ENCODE assay signal across 8 cellular contexts in genomic region chr13:86870388-86870966, GRCh38.
DNase-seq lines count a peak whose midpoint lies in the region; ATAC-seq, FAIRE-seq and TF ChIP-seq lines count a peak whose summit lies in the region.
"Had no signal": no experiment of that assay in that cellular context is flagged by ENCODE, and none has a peak within 500 bp of the region (broad histone marks: within the 10 kb centered on the region; RNA-seq: fewer than 3 reads in every experiment).

No MANE protein-coding gene starts in this region.

- H3K14ac ChIP-seq in H1 (ENCODE audit: insufficient read length): no peak overlapping the region

- H2BK120ac ChIP-seq in H1 (replicated peaks; ENCODE audit: low read depth, low read length): no peak overlapping the region

- no peaks in the 10 kb centered on the region for H3K23me2 ChIP-seq in H1 (ENCODE audit: low read depth, low read length)

- no peak for TF ChIP-seq EP300 in H1 (IDR thresholded peaks at IDR 0.05; ENCODE audit: borderline replicate concordance in 1 of 2, low read depth in 2 of 2, low read length in 2 of 2)

- H2BK12ac ChIP-seq in H1 (ENCODE audit: low read depth, low read length): no peak overlapping the region

- H3K79me2 ChIP-seq in H1 (ENCODE audit: control insufficient read depth in 1 of 2, insufficient read depth in 2 of 2, low read length in 2 of 2): no peaks in the 10 kb centered on the region

- no peak for ATAC-seq in activated CD8-positive, alpha-beta memory T cell treated with anti-CD3 and anti-CD28 coated beads, Interleukin-2, amount 10 ng/mL, durations not matched to agents 7 days and 5 days
- no peak for ATAC-seq in HG02852 (IDR thresholded peaks at IDR 0.05; ENCODE audit: unreplicated experiment)

- H3K9me3 ChIP-seq in H1 (ENCODE audit: insufficient read depth in 2 of 2, low read depth in 1 of 2, low read length in 1 of 2): no peaks in the 10 kb centered on the region

- in situ Hi-C loops in GM13976 (cut with MboI; ENCODE audit: low sequenced_read_pairs, unreplicated experiment): no loop called here

- H3K27me3 ChIP-seq in H1 (replicated peaks in 1 of 4; ENCODE audit: control insufficient read depth in 3 of 4, extremely low read depth in 1 of 4, insufficient read depth in 3 of 4, low read length in 3 of 4): no peaks in the 10 kb centered on the region

- H3K79me1 ChIP-seq in H1 (ENCODE audit: low read depth, low read length): no peaks in the 10 kb centered on the region

- H3K9ac ChIP-seq in H1 (replicated peaks in 1 of 4; ENCODE audit: extremely low read depth in 1 of 4, low read depth in 3 of 4, low read length in 3 of 4): no peak overlapping the region

- no peak overlapping the region for H2BK15ac ChIP-seq in H1 (ENCODE audit: low read length)

- no peak overlapping the region for H2AK5ac ChIP-seq in H1 (ENCODE audit: low read depth, low read length)

- no peak overlapping the region for H3K4me3 ChIP-seq in H1 (ENCODE audit: extremely low read depth in 1 of 4, insufficient read depth in 2 of 4, low read depth in 3 of 4, low read length in 4 of 4)

- no peak overlapping the region for H3K27ac Mint-ChIP-seq in progenitor cell of endocrine pancreas
- H3K27ac Mint-ChIP-seq in activated CD8-positive, alpha-beta memory T cell treated with anti-CD3 and anti-CD28 coated beads, Interleukin-2, amount 10 ng/mL, durations not matched to agents 7 days and 5 days: no peak overlapping the region

- H3K9me3 Mint-ChIP-seq in progenitor cell of endocrine pancreas (ENCODE audit: low read depth): no peaks in the 10 kb centered on the region
- no peaks in the 10 kb centered on the region for H3K9me3 Mint-ChIP-seq in activated CD8-positive, alpha-beta memory T cell treated with anti-CD3 and anti-CD28 coated beads, Interleukin-2, amount 10 ng/mL, durations not matched to agents 7 days and 5 days (ENCODE audit: low read depth)

- H3K56ac ChIP-seq in H1 (replicated peaks; ENCODE audit: insufficient read length, low read depth, low read length): no peak overlapping the region

- TF ChIP-seq POLR2A in H1 (IDR thresholded peaks at IDR 0.05; ENCODE audit: control extremely low read depth in 1 of 2, low read depth in 2 of 2, low read length in 2 of 2): no peak

- TF ChIP-seq CTCF in GM13976 (IDR thresholded peaks at IDR 0.05; ENCODE audit: borderline replicate concordance, control extremely low read depth, extremely low read depth, insufficient read depth, missing control alignments) (peak; percentile 49), H1 (IDR thresholded peaks at IDR 0.05; ENCODE audit: control extremely low read depth in 1 of 3, insufficient read depth in 1 of 3, low read depth in 1 of 3, low read length in 3 of 3) (peak in 1 of 3 experiments; percentile 50; a peak in 2 of 4 replicates), progenitor cell of endocrine pancreas (IDR thresholded peaks at IDR 0.05; ENCODE audit: unreplicated experiment) (peak; percentile 82)

- no peak for FAIRE-seq in H1 (lab: Jason Lieb, UNC)

- no peak overlapping the region for H3K23ac ChIP-seq in H1 (ENCODE audit: insufficient read length)

- no peak overlapping the region for H3K4ac ChIP-seq in H1 (replicated peaks; ENCODE audit: insufficient read length, low read depth, low read length)

- H3K27me3 Mint-ChIP-seq in progenitor cell of endocrine pancreas: no peaks in the 10 kb centered on the region
- H3K27me3 Mint-ChIP-seq in activated CD8-positive, alpha-beta memory T cell treated with anti-CD3 and anti-CD28 coated beads, Interleukin-2, amount 10 ng/mL, durations not matched to agents 7 days and 5 days: no peaks in the 10 kb centered on the region

- no peak overlapping the region for H2BK20ac ChIP-seq in H1 (ENCODE audit: low read length)

- POLR2A ChIA-PET in H1 (lab: Charles Lee; ENCODE audit: partially characterized antibody): no interaction called here

- no peak for DNase-seq in GM13976 (ENCODE audit: low spot score)
- DNase-seq in NCI-H2227 (lab: John Stamatoyannopoulos, UW; ENCODE audit: unreplicated experiment): peak; percentile 28
- DNase-seq in H1 (ENCODE audit: low read depth in 1 of 2, low spot score in 2 of 2): no peak
- DNase-seq in progenitor cell of endocrine pancreas (ENCODE audit: low spot score, unreplicated experiment): no peak
- no peak for DNase-seq in dedifferentiated amniotic fluid mesenchymal stem cell (ENCODE audit: extremely low spot score)
- no peak for DNase-seq in activated CD8-positive, alpha-beta memory T cell treated with anti-CD3 and anti-CD28 coated beads, Interleukin-2, amount 10 ng/mL, durations not matched to agents 7 days and 5 days
- DNase-seq: stimulated activated naive CD4-positive, alpha-beta T cell treated with Interleukin-2 at 50 U/mL for 16 hours had no signal

- TF ChIP-seq RAD21 in H1 (IDR thresholded peaks at IDR 0.05 in 1 of 2, conservative IDR thresholded peaks at IDR 0.05 in 1 of 2; ENCODE audit: low read depth in 2 of 2, low read length in 2 of 2): peak; percentile 53 to 64

- no peaks in the 10 kb centered on the region for H3K4me1 Mint-ChIP-seq in progenitor cell of endocrine pancreas (ENCODE audit: low read depth)
- no peaks in the 10 kb centered on the region for H3K4me1 Mint-ChIP-seq in activated CD8-positive, alpha-beta memory T cell treated with anti-CD3 and anti-CD28 coated beads, Interleukin-2, amount 10 ng/mL, durations not matched to agents 7 days and 5 days

- no peak overlapping the region for H3K18ac ChIP-seq in H1 (ENCODE audit: extremely low read depth, low read length)

- peak overlapping the region; percentile 28; the same call in 1 of the 2 replicates for H2AFZ ChIP-seq in H1 (ENCODE audit: low read length)

- H3K4me2 ChIP-seq in H1 (ENCODE audit: insufficient read depth in 1 of 2, low read depth in 2 of 2, low read length in 2 of 2): no peak overlapping the region

- H4K91ac ChIP-seq in H1 (replicated peaks; ENCODE audit: insufficient read length, low read length): no peak overlapping the region

- no peaks in the 10 kb centered on the region for H3K4me1 ChIP-seq in H1 (replicated peaks in 1 of 4; ENCODE audit: control insufficient read depth in 3 of 4, insufficient read depth in 4 of 4, low read length in 3 of 4)

- no peak overlapping the region for H3K4me3 Mint-ChIP-seq in progenitor cell of endocrine pancreas (ENCODE audit: low read depth)
- H3K4me3 Mint-ChIP-seq in activated CD8-positive, alpha-beta memory T cell treated with anti-CD3 and anti-CD28 coated beads, Interleukin-2, amount 10 ng/mL, durations not matched to agents 7 days and 5 days: no peak overlapping the region

- WGBS in H1 (ENCODE audit: extremely low coverage in 1 of 2, insufficient coverage in 1 of 2, insufficient read length in 1 of 2, insufficient replicate concordance in 2 of 2, low coverage in 1 of 2, low lambda C conversion rate in 2 of 2, missing lambda C conversion rate in 1 of 2), 2 experiments: 52% methylated on average over 3 of the region's 3 CpGs; no CpG with 5 or more reads in 1 of the 2 experiments

- H4K20me1 ChIP-seq in H1 (replicated peaks in 1 of 2; ENCODE audit: control insufficient read depth in 1 of 2, insufficient read depth in 2 of 2, low read length in 2 of 2): no peaks in the 10 kb centered on the region

- no peaks in the 10 kb centered on the region for H3K36me3 Mint-ChIP-seq in progenitor cell of endocrine pancreas (ENCODE audit: insufficient read depth)
- no peaks in the 10 kb centered on the region for H3K36me3 Mint-ChIP-seq in activated CD8-positive, alpha-beta memory T cell treated with anti-CD3 and anti-CD28 coated beads, Interleukin-2, amount 10 ng/mL, durations not matched to agents 7 days and 5 days

- no peak overlapping the region for H4K8ac ChIP-seq in H1 (ENCODE audit: extremely low read depth, insufficient read depth, low read length)

- CTCF ChIA-PET in H1 (lab: Charles Lee; ENCODE audit: partially characterized antibody): interaction anchor here (0.7 to 5.3 kb wide), 17 partner anchors 11 to 987 kb away, joined by 3 to 30 read pairs (median 4); no protein-coding TSS in a partner anchor
- CTCF ChIA-PET in activated CD8-positive, alpha-beta memory T cell treated with anti-CD3 and anti-CD28 coated beads, Interleukin-2, amount 10 ng/mL, durations not matched to agents 7 days and 5 days (lab: Charles Lee): interaction anchor here (2.1 kb wide), 1 partner anchor 404 kb away, joined by 7 read pairs; no protein-coding TSS in a partner anchor

- H3K27ac ChIP-seq in H1 (ENCODE audit: low read depth, low read length): no peak overlapping the region

- H3K36me3 ChIP-seq in H1 (ENCODE audit: control insufficient read depth in 2 of 4, insufficient read depth in 4 of 4, low read length in 3 of 4): no peaks in the 10 kb centered on the region

- no peak overlapping the region for H4K5ac ChIP-seq in H1 (ENCODE audit: insufficient read length, low read depth, low read length)

- H2BK5ac ChIP-seq in H1 (ENCODE audit: low read depth, low read length): no peak overlapping the region

TF ChIP-seq in H1, 55 proteins besides CTCF, POLR2A, EP300 and RAD21:
- no peak for TF ChIP-seq TCF12 (IDR thresholded peaks at IDR 0.05; ENCODE audit: low read depth, low read length)
- TF ChIP-seq HDAC2 (IDR thresholded peaks at IDR 0.05; ENCODE audit: borderline replicate concordance in 1 of 2, low read depth in 2 of 2, low read length in 2 of 2): no peak
- TF ChIP-seq NRF1 (IDR thresholded peaks at IDR 0.05; ENCODE audit: low read depth, low read length): no peak
- TF ChIP-seq HDAC6 (IDR thresholded peaks at IDR 0.05; ENCODE audit: low read depth, low read length): no peak
- TF ChIP-seq ATF2 (IDR thresholded peaks at IDR 0.05; ENCODE audit: low read length): no peak
- TF ChIP-seq GABPA (IDR thresholded peaks at IDR 0.05; ENCODE audit: borderline replicate concordance, insufficient read depth, low read length): no peak
- TF ChIP-seq JUND (IDR thresholded peaks at IDR 0.05; ENCODE audit: low read length): no peak
- TF ChIP-seq EZH2 (IDR thresholded peaks at IDR 0.05; ENCODE audit: low read depth, low read length, severe bottlenecking): no peak
- TF ChIP-seq SP2 (IDR thresholded peaks at IDR 0.05; ENCODE audit: low read length): no peak
TF ChIP-seq in H1: peak in this region for 0.
